In genomic region chr3:187023340-187023739, GRCh38 we compare ENCODE assay signal across 8 cellular contexts.
DNase-seq lines count a peak whose midpoint lies in the region; ATAC-seq, FAIRE-seq and TF ChIP-seq lines count a peak whose summit lies in the region.
"Not testable (repeated sequence)": the region's sequence is repeated elsewhere in the genome, so short reads cannot be mapped to it uniquely, and the experiment has no call there.

No MANE protein-coding gene starts in this region.

- peaks cover 12% of the 10 kb centered on the region; the same call in 1 of the 2 replicates for H4K20me1 ChIP-seq in OCI-LY3 (ENCODE audit: insufficient read depth, low read length)
- H4K20me1 ChIP-seq in K562 (replicated peaks; ENCODE audit: control insufficient read depth, insufficient read depth, low read length) = not testable (repeated sequence)

- H3K4me3 ChIP-seq in CD8-positive, alpha-beta T cell (ENCODE audit: low read depth, low read length); K562: not testable (repeated sequence)
- peak overlapping the region; percentile 75 for H3K4me3 ChIP-seq in GM12875 (ENCODE audit: low read depth, low read length)
- peak overlapping the region; percentile 75 for H3K4me3 ChIP-seq in OCI-LY3 (ENCODE audit: low read length)

- not testable (repeated sequence) for DNase-seq in CD8-positive, alpha-beta T cell; activated B cell treated with CpG ODN at 0.5 μM for 24 hours; activated naive CD4-positive, alpha-beta T cell treated with anti-CD3 and anti-CD28 coated beads for 36 hours; K562 (ENCODE audit: extremely low read depth in 1 of 4, low spot score in 3 of 4); naive B cell; stimulated activated naive B cell treated with anti-CD40 and anti-IgM and Interleukin-4, amounts not matched to agents 10 μg/mL and 1 μg/mL and 100 μg/mL, for 72 hours

- intact Hi-C loops in CD8-positive, alpha-beta T cell (cut with DNase I, micrococcal nuclease); activated naive CD4-positive, alpha-beta T cell treated with anti-CD3 and anti-CD28 coated beads for 36 hours (cut with micrococcal nuclease): not testable (repeated sequence)
- intact Hi-C loops in activated B cell treated with CpG ODN at 0.5 μM for 24 hours (cut with micrococcal nuclease) = loop anchor here (5.0 to 10.0 kb wide), 4 partner anchors 111 to 1089 kb away; partner anchors contain the start of genes RPL39L and TRA2B
- intact Hi-C loops in K562 (cut with micrococcal nuclease) = loop anchor here (2.0 to 5.0 kb wide), 2 partner anchors 71 to 93 kb away; partner anchors contain the start of gene ST6GAL1

- not testable (repeated sequence) for H3K27me3 Mint-ChIP-seq in CD8-positive, alpha-beta T cell (ENCODE audit: low read depth); activated B cell treated with CpG ODN at 0.5 μM for 24 hours; activated naive CD4-positive, alpha-beta T cell treated with anti-CD3 and anti-CD28 coated beads for 36 hours (ENCODE audit: low read depth); naive B cell; stimulated activated naive B cell treated with anti-CD40 and anti-IgM and Interleukin-4, amounts not matched to agents 10 μg/mL and 1 μg/mL and 100 μg/mL, for 72 hours

- H3K4me3 Mint-ChIP-seq in CD8-positive, alpha-beta T cell; activated naive CD4-positive, alpha-beta T cell treated with anti-CD3 and anti-CD28 coated beads for 36 hours: not testable (repeated sequence)
- peak overlapping the region; percentile 96 for H3K4me3 Mint-ChIP-seq in activated B cell treated with CpG ODN at 0.5 μM for 24 hours
- peak overlapping the region; percentile 79 to 95 (median 92) for H3K4me3 Mint-ChIP-seq in naive B cell
- H3K4me3 Mint-ChIP-seq in stimulated activated naive B cell treated with anti-CD40 and anti-IgM and Interleukin-4, amounts not matched to agents 10 μg/mL and 1 μg/mL and 100 μg/mL, for 72 hours = peak overlapping the region; percentile 99 to 100

- ATAC-seq in CD8-positive, alpha-beta T cell; activated B cell treated with CpG ODN at 0.5 μM for 24 hours (ENCODE audit: low read depth); K562; naive B cell (ENCODE audit: low read depth in 2 of 2); stimulated activated naive B cell treated with anti-CD40 and anti-IgM and Interleukin-4, amounts not matched to agents 10 μg/mL and 1 μg/mL and 100 μg/mL, for 72 hours (replicated peaks): not testable (repeated sequence)

- peak overlapping the region; percentile 89 for H3K27ac Mint-ChIP-seq in CD8-positive, alpha-beta T cell
- H3K27ac Mint-ChIP-seq in activated B cell treated with CpG ODN at 0.5 μM for 24 hours = peak overlapping the region; percentile 98
- peak overlapping the region; percentile 70 for H3K27ac Mint-ChIP-seq in activated naive CD4-positive, alpha-beta T cell treated with anti-CD3 and anti-CD28 coated beads for 36 hours
- peak overlapping the region; percentile 55 to 99 (median 98) for H3K27ac Mint-ChIP-seq in naive B cell
- H3K27ac Mint-ChIP-seq in stimulated activated naive B cell treated with anti-CD40 and anti-IgM and Interleukin-4, amounts not matched to agents 10 μg/mL and 1 μg/mL and 100 μg/mL, for 72 hours = peak overlapping the region; percentile 99

- not testable (repeated sequence) for H3K9me3 ChIP-seq in CD8-positive, alpha-beta T cell (ENCODE audit: low read length); OCI-LY3 (ENCODE audit: insufficient read depth, low read length); K562 (replicated peaks; ENCODE audit: control insufficient read depth, insufficient read depth, low read depth, low read length)

- peaks cover 86% of the 10 kb centered on the region for H3K79me2 ChIP-seq in OCI-LY3 (ENCODE audit: low read length)
- peaks cover 47% of the 10 kb centered on the region for H3K79me2 ChIP-seq in K562 (ENCODE audit: control insufficient read depth, insufficient read depth, low read length)

- not testable (repeated sequence) for H2AFZ ChIP-seq in OCI-LY3 (ENCODE audit: low read depth, low read length); K562 (ENCODE audit: low read depth, low read length)

- not testable (repeated sequence) for H3K9me1 ChIP-seq in K562 (ENCODE audit: control insufficient read depth, insufficient read depth, low read length)

- H3K36me3 Mint-ChIP-seq in CD8-positive, alpha-beta T cell = peaks cover 16% of the 10 kb centered on the region
- H3K36me3 Mint-ChIP-seq in activated B cell treated with CpG ODN at 0.5 μM for 24 hours (ENCODE audit: low read depth) (peaks cover 60% of the 10 kb centered on the region), naive B cell (peaks cover 24 to 27% of the 10 kb centered on the region in 2 donors)
- H3K36me3 Mint-ChIP-seq in activated naive CD4-positive, alpha-beta T cell treated with anti-CD3 and anti-CD28 coated beads for 36 hours (ENCODE audit: low read depth) = peaks cover 13% of the 10 kb centered on the region
- peaks cover 38 to 67% of the 10 kb centered on the region in 2 donors for H3K36me3 Mint-ChIP-seq in stimulated activated naive B cell treated with anti-CD40 and anti-IgM and Interleukin-4, amounts not matched to agents 10 μg/mL and 1 μg/mL and 100 μg/mL, for 72 hours

- POLR2A ChIA-PET in CD8-positive, alpha-beta T cell (lab: Charles Lee); K562 (lab: Yijun Ruan, JAX): not testable (repeated sequence)
- POLR2A ChIA-PET in activated B cell treated with CpG ODN at 0.5 μM for 24 hours (lab: Charles Lee) = interaction anchor here (0.6 to 3.0 kb wide), 5 partner anchors 18 to 141 kb away, joined by 3 to 23 read pairs (median 4); no protein-coding TSS in a partner anchor

- TF ChIP-seq RAD21 in K562 (CRISPR knock-in tag; conservative IDR thresholded peaks at IDR 0.05 in 1 of 2, IDR thresholded peaks at IDR 0.05 in 1 of 2) = not testable (repeated sequence)

- not testable (repeated sequence) for FAIRE-seq in K562 (lab: Jason Lieb, UNC)

- TF ChIP-seq POLR2A in K562 (conservative IDR thresholded peaks at IDR 0.05) = not testable (repeated sequence)

- peaks cover 37% of the 10 kb centered on the region for H3K4me1 ChIP-seq in CD8-positive, alpha-beta T cell (ENCODE audit: insufficient read depth, low read length)
- H3K4me1 ChIP-seq in OCI-LY3 (ENCODE audit: low read length) (peaks cover 80% of the 10 kb centered on the region), K562 (replicated peaks in 1 of 2; ENCODE audit: control insufficient read depth in 2 of 2, insufficient read depth in 2 of 2, low read length in 2 of 2) (peaks cover 40 to 58% of the 10 kb centered on the region in 2 experiments)

- not testable (repeated sequence) for H3K9ac ChIP-seq in OCI-LY3 (ENCODE audit: low read length); K562 (ENCODE audit: insufficient read depth in 1 of 2, low read depth in 2 of 2, low read length in 2 of 2)

- CTCF ChIA-PET in CD8-positive, alpha-beta T cell (lab: Charles Lee); activated B cell treated with CpG ODN at 0.5 μM for 24 hours (lab: Charles Lee); activated naive CD4-positive, alpha-beta T cell treated with anti-CD3 and anti-CD28 coated beads for 36 hours (lab: Charles Lee); K562 (lab: Yijun Ruan, JAX; ENCODE audit: low intra/inter-chr PET ratio): not testable (repeated sequence)

- TF ChIP-seq CTCF in CD8-positive, alpha-beta T cell (IDR thresholded peaks at IDR 0.05); GM12875 (IDR thresholded peaks at IDR 0.05; ENCODE audit: borderline replicate concordance, insufficient read depth, low read depth, low read length); OCI-LY3 (IDR thresholded peaks at IDR 0.05; ENCODE audit: low read depth, low read length); activated B cell treated with CpG ODN at 0.5 μM for 24 hours (IDR thresholded peaks at IDR 0.05); K562 (IDR thresholded peaks at IDR 0.05 in 2 of 3, conservative IDR thresholded peaks at IDR 0.05 in 1 of 3; ENCODE audit: insufficient read depth in 2 of 3, low read depth in 1 of 3, low read length in 3 of 3): not testable (repeated sequence)

- BruUV-seq in K562 (replicated peaks; lab: Mats Ljungman, UMichigan) = not testable (repeated sequence)

- in situ Hi-C loops in K562 (cut with MboI) = not testable (repeated sequence)

- H3K4me1 Mint-ChIP-seq in CD8-positive, alpha-beta T cell (ENCODE audit: low read depth) = peaks cover 68% of the 10 kb centered on the region
- H3K4me1 Mint-ChIP-seq in activated B cell treated with CpG ODN at 0.5 μM for 24 hours (peaks cover 93% of the 10 kb centered on the region), naive B cell (peaks cover 60 to 92% (median 83%) of the 10 kb centered on the region in 3 donors)
- H3K4me1 Mint-ChIP-seq in activated naive CD4-positive, alpha-beta T cell treated with anti-CD3 and anti-CD28 coated beads for 36 hours (ENCODE audit: low read depth) = peaks cover 45% of the 10 kb centered on the region
- peaks cover 37 to 76% of the 10 kb centered on the region in 2 donors for H3K4me1 Mint-ChIP-seq in stimulated activated naive B cell treated with anti-CD40 and anti-IgM and Interleukin-4, amounts not matched to agents 10 μg/mL and 1 μg/mL and 100 μg/mL, for 72 hours

- H3K27me3 ChIP-seq in CD8-positive, alpha-beta T cell (ENCODE audit: insufficient read depth, low read length); OCI-LY3 (ENCODE audit: low read depth, low read length); K562 (ENCODE audit: control insufficient read depth in 2 of 2, insufficient read depth in 2 of 2, low read length in 2 of 2): not testable (repeated sequence)

- TF ChIP-seq EP300 in K562 (IDR thresholded peaks at IDR 0.05; ENCODE audit: low read length) = not testable (repeated sequence)

- 88% methylated on average over 2 of the region's 2 CpGs for WGBS in K562 (ENCODE audit: insufficient coverage, low coverage, missing lambda C conversion rate)

- H3K4me2 ChIP-seq in OCI-LY3 (ENCODE audit: low read length) = peak overlapping the region; percentile 70
- not testable (repeated sequence) for H3K4me2 ChIP-seq in K562 (ENCODE audit: insufficient read depth, low read length)

- not testable (repeated sequence) for H3K9me3 Mint-ChIP-seq in CD8-positive, alpha-beta T cell; activated B cell treated with CpG ODN at 0.5 μM for 24 hours; activated naive CD4-positive, alpha-beta T cell treated with anti-CD3 and anti-CD28 coated beads for 36 hours; naive B cell; stimulated activated naive B cell treated with anti-CD40 and anti-IgM and Interleukin-4, amounts not matched to agents 10 μg/mL and 1 μg/mL and 100 μg/mL, for 72 hours

- not testable (repeated sequence) for H3K27ac ChIP-seq in CD8-positive, alpha-beta T cell (ENCODE audit: low read depth, low read length)
- H3K27ac ChIP-seq in OCI-LY3 (ENCODE audit: low read length) = peak overlapping the region; percentile 73
- peak overlapping the region; percentile 85; the same call in 2 of the 3 replicates for H3K27ac ChIP-seq in K562 (ENCODE audit: extremely low read depth, low read depth, low read length)

- H3K36me3 ChIP-seq in CD8-positive, alpha-beta T cell (ENCODE audit: insufficient read depth, low read length) = not testable (repeated sequence)
- peaks cover 22% of the 10 kb centered on the region for H3K36me3 ChIP-seq in OCI-LY3 (replicated peaks; ENCODE audit: low read depth, low read length)
- peaks cover 19% of the 10 kb centered on the region for H3K36me3 ChIP-seq in K562 (ENCODE audit: control insufficient read depth, insufficient read depth, low read length)
